ENCODE assay signal across 1 cellular context in the genomic region with DNA sequence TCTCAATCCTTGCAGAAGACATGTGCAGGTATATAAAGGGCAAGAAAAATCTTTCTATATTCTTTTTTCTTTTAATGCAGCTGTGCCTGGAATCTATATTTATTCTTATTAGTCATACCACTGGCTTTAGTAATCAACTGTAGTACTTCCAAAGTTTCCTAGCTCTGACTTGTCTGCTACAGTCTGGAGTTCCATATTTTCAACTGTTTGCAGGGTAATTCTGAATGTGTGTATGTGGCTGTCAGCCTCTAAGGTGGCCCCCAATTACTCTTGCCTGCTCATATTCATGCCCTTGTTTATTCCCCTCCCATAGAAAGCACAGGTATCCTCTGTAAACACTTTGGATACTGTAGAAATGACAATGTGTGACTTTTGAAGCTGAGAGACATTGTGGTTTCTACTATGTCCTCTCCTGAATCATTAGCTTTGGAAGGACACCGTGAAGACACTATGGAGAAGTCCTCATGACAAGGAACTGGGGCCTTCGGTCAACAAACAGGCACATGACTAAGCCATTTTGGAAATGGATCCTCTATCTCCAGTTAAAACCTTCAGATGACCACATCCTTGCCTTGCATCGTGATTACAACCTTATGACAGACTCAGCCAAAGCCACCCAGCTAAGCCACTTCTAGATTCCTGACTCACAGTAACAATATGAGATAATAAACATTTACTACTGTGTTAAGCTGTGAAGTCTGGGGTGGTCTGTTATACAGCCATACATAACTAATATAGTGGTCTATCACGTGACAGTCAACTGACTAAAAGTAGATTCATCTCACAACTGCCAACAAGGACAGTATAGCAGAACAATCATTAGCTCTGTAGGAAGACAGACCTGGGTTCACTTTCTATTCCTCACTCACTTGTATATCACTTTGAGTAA.
A peak's percentile ranks its signal among the peaks of the same experiment; 100 is the strongest.
TF ChIP-seq lines count a peak whose summit lies in the region.

No MANE protein-coding gene starts in this region.

TF ChIP-seq in GM12878, 131 proteins besides CTCF, POLR2A, EP300 and RAD21 (continued from another document):
- TF ChIP-seq SKIL (IDR thresholded peaks at IDR 0.05; ENCODE audit: low read depth, poor library complexity, severe bottlenecking) (peak; percentile 32), PAX8 (IDR thresholded peaks at IDR 0.05) (no peak), TCF12 (IDR thresholded peaks at IDR 0.05; ENCODE audit: low read depth, low read length) (no peak), ZNF24 (IDR thresholded peaks at IDR 0.05) (0 out of 2 replicates have a peak, but pooled peaks have one; percentile 48), NFXL1 (IDR thresholded peaks at IDR 0.05; ENCODE audit: borderline replicate concordance) (no peak), RUNX3 (IDR thresholded peaks at IDR 0.05; ENCODE audit: low read length) (peak; percentile 43; the same call in 1 of the 2 replicates), CREM (IDR thresholded peaks at IDR 0.05; ENCODE audit: low read depth) (0 out of 2 replicates have a peak, but pooled peaks have one; percentile 13), RAD51 (IDR thresholded peaks at IDR 0.05) (peak; percentile 96), IKZF2 (IDR thresholded peaks at IDR 0.05) (0 out of 4 replicates have a peak, but pooled peaks of 1 of the 2 experiments have one; percentile 25), BHLHE40 (IDR thresholded peaks at IDR 0.05; ENCODE audit: borderline replicate concordance in 1 of 2, low read depth in 2 of 2, low read length in 1 of 2) (peak; percentile 53 to 75; a peak in 2 of 4 replicates), IRF4 (IDR thresholded peaks at IDR 0.05; ENCODE audit: low read depth, low read length) (0 out of 2 replicates have a peak, but pooled peaks have one; percentile 17)
- TF ChIP-seq, protein P1, sequence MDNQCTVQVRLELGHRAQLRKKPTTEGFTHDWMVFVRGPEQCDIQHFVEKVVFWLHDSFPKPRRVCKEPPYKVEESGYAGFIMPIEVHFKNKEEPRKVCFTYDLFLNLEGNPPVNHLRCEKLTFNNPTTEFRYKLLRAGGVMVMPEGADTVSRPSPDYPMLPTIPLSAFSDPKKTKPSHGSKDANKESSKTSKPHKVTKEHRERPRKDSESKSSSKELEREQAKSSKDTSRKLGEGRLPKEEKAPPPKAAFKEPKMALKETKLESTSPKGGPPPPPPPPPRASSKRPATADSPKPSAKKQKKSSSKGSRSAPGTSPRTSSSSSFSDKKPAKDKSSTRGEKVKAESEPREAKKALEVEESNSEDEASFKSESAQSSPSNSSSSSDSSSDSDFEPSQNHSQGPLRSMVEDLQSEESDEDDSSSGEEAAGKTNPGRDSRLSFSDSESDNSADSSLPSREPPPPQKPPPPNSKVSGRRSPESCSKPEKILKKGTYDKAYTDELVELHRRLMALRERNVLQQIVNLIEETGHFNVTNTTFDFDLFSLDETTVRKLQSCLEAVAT (IDR thresholded peaks at IDR 0.05): no peak
- TF ChIP-seq, protein P2, sequence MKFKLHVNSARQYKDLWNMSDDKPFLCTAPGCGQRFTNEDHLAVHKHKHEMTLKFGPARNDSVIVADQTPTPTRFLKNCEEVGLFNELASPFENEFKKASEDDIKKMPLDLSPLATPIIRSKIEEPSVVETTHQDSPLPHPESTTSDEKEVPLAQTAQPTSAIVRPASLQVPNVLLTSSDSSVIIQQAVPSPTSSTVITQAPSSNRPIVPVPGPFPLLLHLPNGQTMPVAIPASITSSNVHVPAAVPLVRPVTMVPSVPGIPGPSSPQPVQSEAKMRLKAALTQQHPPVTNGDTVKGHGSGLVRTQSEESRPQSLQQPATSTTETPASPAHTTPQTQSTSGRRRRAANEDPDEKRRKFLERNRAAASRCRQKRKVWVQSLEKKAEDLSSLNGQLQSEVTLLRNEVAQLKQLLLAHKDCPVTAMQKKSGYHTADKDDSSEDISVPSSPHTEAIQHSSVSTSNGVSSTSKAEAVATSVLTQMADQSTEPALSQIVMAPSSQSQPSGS (IDR thresholded peaks at IDR 0.05; ENCODE audit: low read length): peak; percentile 35; the same call in 1 of the 2 replicates
- TF ChIP-seq, protein P3, sequence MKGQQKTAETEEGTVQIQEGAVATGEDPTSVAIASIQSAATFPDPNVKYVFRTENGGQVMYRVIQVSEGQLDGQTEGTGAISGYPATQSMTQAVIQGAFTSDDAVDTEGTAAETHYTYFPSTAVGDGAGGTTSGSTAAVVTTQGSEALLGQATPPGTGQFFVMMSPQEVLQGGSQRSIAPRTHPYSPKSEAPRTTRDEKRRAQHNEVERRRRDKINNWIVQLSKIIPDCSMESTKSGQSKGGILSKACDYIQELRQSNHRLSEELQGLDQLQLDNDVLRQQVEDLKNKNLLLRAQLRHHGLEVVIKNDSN (IDR thresholded peaks at IDR 0.05; ENCODE audit: borderline replicate concordance, extremely low read length, insufficient read depth, low read depth, low read length): peak; percentile 29
